Comparison of ENCODE assay signal across 13 cellular contexts in the genomic region with DNA sequence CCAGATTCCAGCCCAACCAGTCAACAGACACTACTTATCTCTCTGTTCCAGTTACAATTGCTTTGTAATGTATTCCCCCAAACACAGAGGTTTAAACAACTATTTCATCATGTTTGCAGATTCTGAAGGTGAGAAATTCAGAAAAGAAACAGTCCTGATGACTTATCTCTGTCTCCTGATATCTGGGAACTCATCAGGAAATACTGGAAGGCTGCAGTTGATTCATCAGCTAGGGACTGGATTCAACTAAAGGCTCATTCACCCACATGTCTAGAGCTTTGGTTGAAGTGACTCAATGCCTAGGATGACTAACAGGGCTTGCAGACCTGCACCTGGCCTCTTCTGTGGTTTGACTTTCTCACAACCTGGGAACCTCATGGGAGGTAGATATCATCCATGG. TPM values are rescaled to one million over a fixed set of nuclear protein-coding genes. Genes with fewer than 3 reads are reported as not detected.
A peak's percentile ranks its signal among the peaks of the same experiment; 100 is the strongest.
DNase-seq lines count a peak whose midpoint lies in the region; ATAC-seq, FAIRE-seq and TF ChIP-seq lines count a peak whose summit lies in the region.
"Had no signal": no experiment of that assay in that cellular context is flagged by ENCODE, and none has a peak within 500 bp of the region (broad histone marks: within the 10 kb centered on the region; RNA-seq: fewer than 3 reads in every experiment).

No MANE protein-coding gene starts in this region.

- no peaks in the 10 kb centered on the region for H3K79me2 ChIP-seq in HepG2 (ENCODE audit: insufficient read depth, low read length)

- TF ChIP-seq RAD21 in HepG2 (CRISPR knock-in tag; IDR thresholded peaks at IDR 0.05) = no peak

- ATAC-seq in HepG2 = peak; percentile 36; the same call in 1 of the 3 replicates

- TF ChIP-seq EP300 in HepG2 (IDR thresholded peaks at IDR 0.05; ENCODE audit: low read depth in 2 of 2, low read length in 2 of 2) = no peak
- TF ChIP-seq EP300 in HepG2 (CRISPR knock-in tag; IDR thresholded peaks at IDR 0.05; ENCODE audit: borderline replicate concordance) = no peak
- TF ChIP-seq EP300 in esophagus muscularis mucosa (IDR thresholded peaks at IDR 0.05) = no peak

- CTCF ChIA-PET in HepG2 (lab: Yijun Ruan, JAX; ENCODE audit: low intra/inter-chr PET ratio, low total read pairs) = no interaction called here

- POLR2A ChIA-PET in HepG2 (lab: Yijun Ruan, JAX) = no interaction called here

- intact Hi-C loops in HepG2 (cut with micrococcal nuclease; ENCODE audit: unreplicated experiment) = loop anchor here (5.0 kb wide), 1 partner anchor 57 kb away; a partner anchor contains a TSS
- intact Hi-C loops in esophagus muscularis mucosa (cut with DNase I) = no loop called here

- in situ Hi-C loops in astrocyte of the spinal cord (cut with HindIII; ENCODE audit: low sequenced_read_pairs) = no loop called here
- in situ Hi-C loops in HepG2 (cut with HindIII; ENCODE audit: extremely low pct_ligation_motif_present, low pct_unique_long_range_greater_than_20kb) = no loop called here

- no peaks in the 10 kb centered on the region for H4K20me1 ChIP-seq in HepG2 (ENCODE audit: insufficient read depth, low read length)

- no peaks in the 10 kb centered on the region for H3K36me3 ChIP-seq in HepG2 (replicated peaks in 1 of 2; ENCODE audit: control insufficient read depth in 1 of 2, insufficient read depth in 2 of 2, low read length in 2 of 2)
- H3K36me3 ChIP-seq in right atrium auricular region = no peaks in the 10 kb centered on the region
- no peaks in the 10 kb centered on the region for H3K36me3 ChIP-seq in Peyer's patch
- H3K36me3 ChIP-seq in esophagus muscularis mucosa = no peaks in the 10 kb centered on the region
- H3K36me3 ChIP-seq: heart left ventricle had no signal

- FAIRE-seq in HepG2 (lab: Jason Lieb, UNC) = no peak

- H3K4me1 ChIP-seq in HepG2 (ENCODE audit: insufficient read depth, low read length) = no peaks in the 10 kb centered on the region
- no peaks in the 10 kb centered on the region for H3K4me1 ChIP-seq in right atrium auricular region
- H3K4me1 ChIP-seq in Peyer's patch = no peaks in the 10 kb centered on the region
- no peaks in the 10 kb centered on the region for H3K4me1 ChIP-seq in esophagus muscularis mucosa
- H3K4me1 ChIP-seq: heart left ventricle had no signal

- no peaks in the 10 kb centered on the region for H3K9me3 ChIP-seq in HepG2 (ENCODE audit: low read length)
- no peaks in the 10 kb centered on the region for H3K9me3 ChIP-seq in right atrium auricular region
- no peaks in the 10 kb centered on the region for H3K9me3 ChIP-seq in Peyer's patch
- H3K9me3 ChIP-seq in esophagus muscularis mucosa = no peaks in the 10 kb centered on the region

- no peak overlapping the region for H3K4me3 ChIP-seq in astrocyte of the spinal cord (ENCODE audit: low read depth, low read length)
- H3K4me3 ChIP-seq in HepG2 (replicated peaks in 1 of 3; ENCODE audit: insufficient read depth in 1 of 3, low read depth in 2 of 3, low read length in 3 of 3) = no peak overlapping the region
- H3K4me3 ChIP-seq in right atrium auricular region = no peak overlapping the region
- no peak overlapping the region for H3K4me3 ChIP-seq in Peyer's patch
- no peak overlapping the region for H3K4me3 ChIP-seq in esophagus muscularis mucosa
- H3K4me3 ChIP-seq: heart left ventricle had no signal

- H3K9ac ChIP-seq in HepG2 (ENCODE audit: insufficient read depth, low read depth, low read length) = no peak overlapping the region

- no peak overlapping the region for H3K27ac ChIP-seq in HepG2 (ENCODE audit: extremely low read length, insufficient read depth, low read length)
- H3K27ac ChIP-seq in right atrium auricular region = no peak overlapping the region
- no peak overlapping the region for H3K27ac ChIP-seq in Peyer's patch
- no peak overlapping the region for H3K27ac ChIP-seq in esophagus muscularis mucosa (replicated peaks in 1 of 4)
- H3K27ac ChIP-seq: heart left ventricle had no signal

- DNase-seq in DMS53 treated with DMSO at 0.1 percent for 48 hours (lab: John Stamatoyannopoulos, UW; ENCODE audit: unreplicated experiment) (peak; percentile 1), HK-2 (ENCODE audit: unreplicated experiment) (peak; percentile 37), astrocyte of the spinal cord (ENCODE audit: low read depth, low spot score) (peak; percentile 90), HepG2 (ENCODE audit: low spot score) (peak; percentile 18), right atrium auricular region (ENCODE audit: low spot score) (no peak), Peyer's patch (no peak), esophagus muscularis mucosa (ENCODE audit: extremely low spot score) (no peak)
- DNase-seq: activated CD4-positive, alpha-beta T cell treated with anti-CD3 and anti-CD28 coated beads for 4 hours; dermis blood vessel endothelial cell; DMS79 treated with DMSO at 0.1 percent for 48 hours; heart left ventricle; NCI-H1048; NCI-H526 treated with DMSO at 0.1 percent for 48 hours had no signal

- no peak overlapping the region for H3K4me2 ChIP-seq in HepG2 (ENCODE audit: low read depth, low read length)

- no peak for TF ChIP-seq CTCF in astrocyte of the spinal cord (IDR thresholded peaks at IDR 0.05; ENCODE audit: low read depth, low read length)
- TF ChIP-seq CTCF in HepG2 (CRISPR knock-in tag; IDR thresholded peaks at IDR 0.05) = no peak
- no peak for TF ChIP-seq CTCF in right atrium auricular region (IDR thresholded peaks at IDR 0.05)
- no peak for TF ChIP-seq CTCF in Peyer's patch (IDR thresholded peaks at IDR 0.05)
- no peak for TF ChIP-seq CTCF in esophagus muscularis mucosa (IDR thresholded peaks at IDR 0.05)

- no peaks in the 10 kb centered on the region for H3K27me3 ChIP-seq in HepG2 (ENCODE audit: control insufficient read depth in 1 of 2, insufficient read depth in 2 of 2, low read length in 2 of 2)
- H3K27me3 ChIP-seq in right atrium auricular region = no peaks in the 10 kb centered on the region
- H3K27me3 ChIP-seq in Peyer's patch = no peaks in the 10 kb centered on the region
- no peaks in the 10 kb centered on the region for H3K27me3 ChIP-seq in esophagus muscularis mucosa
- H3K27me3 ChIP-seq: heart left ventricle had no signal

- no peak for TF ChIP-seq POLR2A in HepG2 (IDR thresholded peaks at IDR 0.05; ENCODE audit: insufficient read depth in 1 of 2, low read depth in 2 of 2, low read length in 2 of 2)
- no peak for TF ChIP-seq POLR2A in Peyer's patch (IDR thresholded peaks at IDR 0.05)
- no peak for TF ChIP-seq POLR2A in esophagus muscularis mucosa (IDR thresholded peaks at IDR 0.05; ENCODE audit: low read depth)

- H2AFZ ChIP-seq in HepG2 (ENCODE audit: low read length) = no peak overlapping the region

- no TSS peak for BruUV-seq in HepG2 (replicated peaks; lab: Mats Ljungman, UMichigan)

TF ChIP-seq in HepG2, 621 proteins besides CTCF, POLR2A, EP300 and RAD21 (continues in another document):
- TF ChIP-seq GZF1 (CRISPR knock-in tag; IDR thresholded peaks at IDR 0.05) (no peak), BHLHE40 (IDR thresholded peaks at IDR 0.05; ENCODE audit: low read length) (no peak), TGIF2 (CRISPR knock-in tag; IDR thresholded peaks at IDR 0.05) (no peak), PAF1 (CRISPR knock-in tag; IDR thresholded peaks at IDR 0.05) (no peak), ZNF468 (CRISPR knock-in tag; IDR thresholded peaks at IDR 0.05) (no peak), FOXA1 (IDR thresholded peaks at IDR 0.05) (no peak), FOXA1 (CRISPR knock-in tag; IDR thresholded peaks at IDR 0.05) (no peak)

RNA-seq across cellular contexts. Expression of a gene that starts 56.6 kb away (rescaled TPM):
- total RNA-seq in HepG2 (2016; rRNA removed; fragmentation: Illumina TruSeq; extraction: Trizol) (27.5 and 33.9 TPM in 2 replicates), right atrium auricular region (1 to 10 TPM; 1.3 to 3.8 TPM), Peyer's patch (10 to 100 TPM in 1 of 4 donors, 1 to 10 TPM in 3; 1.6 to 13.2 (median 2.6) TPM), esophagus muscularis mucosa (10 to 100 TPM in 3 of 4 donors, 1 to 10 TPM in 1; 6.5 to 17.2 (median 13.5) TPM)
- 1.9 and 2.6 TPM in 2 replicates for total RNA-seq in HepG2 (2016; cell fraction: cytosol; rRNA removed; fragmentation: Illumina TruSeq; extraction: Trizol; ENCODE audit: low read depth)
- 27.2 and 30.7 TPM in 2 replicates for total RNA-seq in HepG2 (2016; cell fraction: insoluble cytoplasmic fraction; rRNA removed; fragmentation: Illumina TruSeq; extraction: Trizol)
- 7.7 and 8.3 TPM in 2 replicates for total RNA-seq in HepG2 (2016; cell fraction: membrane; rRNA removed; fragmentation: Illumina TruSeq; extraction: Trizol)
- 51.7 and 53.0 TPM in 2 replicates for total RNA-seq in HepG2 (2016; cell fraction: nucleus; rRNA removed; fragmentation: Illumina TruSeq; extraction: Trizol)
- 21.5 and 24.5 TPM in 2 replicates for polyA plus RNA-seq in HepG2 (2011; rRNA removed)
- polyA plus RNA-seq in HepG2 (2011; cell fraction: cytosol; rRNA removed) = 21.3 and 23.6 TPM in 2 replicates
- 7.3 and 7.7 TPM in 2 replicates for polyA plus RNA-seq in HepG2 (2011; cell fraction: nucleus; rRNA removed)
- 11.9 and 20.2 TPM in 2 replicates for polyA plus RNA-seq in HepG2 (2012)
- polyA plus RNA-seq in HepG2 (2016; cell fraction: cytosol; fragmentation: Illumina TruSeq; extraction: Trizol; ENCODE audit: low read depth) = 1.4 and 1.8 TPM in 2 replicates
- polyA plus RNA-seq in HepG2 (2016; cell fraction: insoluble cytoplasmic fraction; fragmentation: Illumina TruSeq; extraction: Trizol; ENCODE audit: low read depth) = 16.0 and 18.2 TPM in 2 replicates
- polyA plus RNA-seq in HepG2 (2016; cell fraction: membrane; fragmentation: Illumina TruSeq; extraction: Trizol; ENCODE audit: low read depth) = 3.6 and 3.9 TPM in 2 replicates
- polyA plus RNA-seq in HepG2 (2016; cell fraction: nucleus; fragmentation: Illumina TruSeq; extraction: Trizol; ENCODE audit: insufficient read depth, low read depth) = 24.9 and 25.5 TPM in 2 replicates
- 0.07 and 66.7 TPM in 2 replicates for polyA minus RNA-seq in HepG2 (2011; rRNA and poly(A)+ RNA removed; ENCODE audit: low replicate concordance)
- polyA minus RNA-seq in HepG2 (2011; cell fraction: cytosol; rRNA and poly(A)+ RNA removed) = 71.6 and 82.5 TPM in 2 replicates
- polyA minus RNA-seq in HepG2 (2011; cell fraction: nucleus; rRNA and poly(A)+ RNA removed) = 52.8 and 56.1 TPM in 2 replicates

Comparison
In these comparisons a context has a peak if more than half of its experiments do, and no peak if none do; other contexts are left out.
1. DNase-seq: peak in DMS53 treated with DMSO at 0.1 percent for 48 hours (single experiment), HK-2 (single experiment), astrocyte of the spinal cord (single experiment) and HepG2 (single experiment); none in right atrium auricular region (single experiment), Peyer's patch (0 of 3) and esophagus muscularis mucosa (single experiment).